12 cellular contexts compared by ENCODE assay signal in genomic region chr9:33620738-33621439, GRCh38.
DNase-seq lines count a peak whose midpoint lies in the region; ATAC-seq and TF ChIP-seq lines count a peak whose summit lies in the region.
"Had no signal": no experiment of that assay in that cellular context is flagged by ENCODE, and none has a peak within 500 bp of the region (broad histone marks: within the 10 kb centered on the region; RNA-seq: fewer than 3 reads in every experiment).

No MANE protein-coding gene starts in this region.

- H3K4me1 Mint-ChIP-seq in glutamatergic neuron (ENCODE audit: low read depth, unreplicated experiment), result no peaks in the 10 kb centered on the region

- peaks cover 4% of the 10 kb centered on the region for H3K27me3 Mint-ChIP-seq in glutamatergic neuron (ENCODE audit: unreplicated experiment)

- H3K27ac Mint-ChIP-seq in glutamatergic neuron (ENCODE audit: unreplicated experiment), result no peak overlapping the region
- H3K27ac Mint-ChIP-seq: activated CD8-positive, alpha-beta memory T cell treated with anti-CD3 and anti-CD28 coated beads, Interleukin-2, amount 10 ng/mL, durations not matched to agents 7 days and 5 days; dendritic cell treated with granulocyte-macrophage colony-stimulating factor and Interleukin-4, amounts not matched to agents 40 ng/mL and 50 ng/mL, for 4 days had no signal

- POLR2A ChIA-PET in RWPE1 (lab: Yijun Ruan, JAX; ENCODE audit: low non-redundant PET), result no interaction called here

- H3K9me3 Mint-ChIP-seq in glutamatergic neuron (ENCODE audit: unreplicated experiment), result peaks cover 6% of the 10 kb centered on the region
- H3K9me3 Mint-ChIP-seq: dendritic cell treated with granulocyte-macrophage colony-stimulating factor and Interleukin-4, amounts not matched to agents 40 ng/mL and 50 ng/mL, for 4 days had no signal

- H3K4me3 ChIP-seq in foreskin fibroblast (ENCODE audit: low read depth in 1 of 2, low read length in 2 of 2), result no peak overlapping the region
- H3K4me3 ChIP-seq: lung had no signal

- intact Hi-C loops in sciatic nerve (cut with DNase I), result loop anchor here (5.0 kb wide), 1 partner anchor 101 kb away; no protein-coding TSS in a partner anchor

- no peak for TF ChIP-seq CTCF in RWPE1 (conservative IDR thresholded peaks at IDR 0.05; ENCODE audit: low read depth)
- TF ChIP-seq CTCF in foreskin fibroblast (IDR thresholded peaks at IDR 0.05; ENCODE audit: low read depth, low read length), result no peak
- no peak for TF ChIP-seq CTCF in glutamatergic neuron (IDR thresholded peaks at IDR 0.05; ENCODE audit: partially characterized antibody, unreplicated experiment)

- peak; percentile 49 for DNase-seq in HCEC 1CT
- DNase-seq in RWPE1 (ENCODE audit: low spot score), result peak; percentile 93
- peak; percentile 55 to 76 for DNase-seq in foreskin fibroblast
- peak; percentile 52 for DNase-seq in stromal cell of bone marrow (ENCODE audit: low read depth)
- DNase-seq in DMS53 (lab: John Stamatoyannopoulos, UW), result no peak
- no peak for DNase-seq in sciatic nerve (ENCODE audit: low spot score)
- DNase-seq in glutamatergic neuron, result no peak
- DNase-seq: activated CD8-positive, alpha-beta memory T cell treated with anti-CD3 and anti-CD28 coated beads, Interleukin-2, amount 10 ng/mL, durations not matched to agents 7 days and 5 days; KG1; SHP77 had no signal

- H3K36me3 Mint-ChIP-seq in glutamatergic neuron (ENCODE audit: unreplicated experiment), result no peaks in the 10 kb centered on the region
- H3K36me3 Mint-ChIP-seq: activated CD8-positive, alpha-beta memory T cell treated with anti-CD3 and anti-CD28 coated beads, Interleukin-2, amount 10 ng/mL, durations not matched to agents 7 days and 5 days had no signal

- CTCF ChIA-PET in RWPE1 (lab: Yijun Ruan, JAX), result interaction anchor here (0.5 to 4.6 kb wide), 3 partner anchors 98 to 1048 kb away, joined by 3 to 80 read pairs (median 3); no protein-coding TSS in a partner anchor

- peak overlapping the region; percentile 97 for H3K27ac ChIP-seq in RWPE1

- no peak for ATAC-seq in sciatic nerve
- ATAC-seq: activated CD8-positive, alpha-beta memory T cell treated with anti-CD3 and anti-CD28 coated beads, Interleukin-2, amount 10 ng/mL, durations not matched to agents 7 days and 5 days had no signal

- no peak overlapping the region for H3K4me3 Mint-ChIP-seq in glutamatergic neuron (ENCODE audit: unreplicated experiment)
- H3K4me3 Mint-ChIP-seq: activated CD8-positive, alpha-beta memory T cell treated with anti-CD3 and anti-CD28 coated beads, Interleukin-2, amount 10 ng/mL, durations not matched to agents 7 days and 5 days; dendritic cell treated with granulocyte-macrophage colony-stimulating factor and Interleukin-4, amounts not matched to agents 40 ng/mL and 50 ng/mL, for 4 days had no signal

Comparison
In these comparisons a context has a peak if more than half of its experiments do, and no peak if none do; other contexts are left out.
1. DNase-seq: peak in HCEC 1CT (single experiment), RWPE1 (single experiment), foreskin fibroblast (2 of 2) and stromal cell of bone marrow (single experiment); none in DMS53 (single experiment), sciatic nerve (single experiment) and glutamatergic neuron (single experiment).